ENCODE assay signal across 24 cellular contexts in genomic region chr17:69287168-69287567, GRCh38. TPM values are rescaled to one million over a fixed set of nuclear protein-coding genes. Genes with fewer than 3 reads are reported as not detected.
A peak's percentile ranks its signal among the peaks of the same experiment; 100 is the strongest.
DNase-seq lines count a peak whose midpoint lies in the region; ATAC-seq and TF ChIP-seq lines count a peak whose summit lies in the region.
"Had no signal": no experiment of that assay in that cellular context is flagged by ENCODE, and none has a peak within 500 bp of the region (broad histone marks: within the 10 kb centered on the region; RNA-seq: fewer than 3 reads in every experiment).

No MANE protein-coding gene starts in this region.

- H3K4me1 ChIP-seq in foreskin keratinocyte, result peaks cover 20% of the 10 kb centered on the region
- H3K4me1 ChIP-seq: SJCRH30 had no signal

- DNase-seq in EH (ENCODE audit: low read depth) (peak; percentile 31), LHCN-M2 (ENCODE audit: low read depth) (peak; percentile 24), amniotic epithelial cell (ENCODE audit: low read depth) (peak; percentile 59), foreskin keratinocyte (peak; percentile 50 to 74), GM10266 (ENCODE audit: extremely low spot score) (no peak), NCI-H345 treated with DMSO at 0.1 percent for 48 hours (lab: John Stamatoyannopoulos, UW; ENCODE audit: unreplicated experiment) (no peak)
- DNase-seq: activated B cell treated with CpG ODN at 0.5 μM for 24 hours; activated CD8-positive, alpha-beta T cell treated with anti-CD3 and anti-CD28 coated beads for 36 hours; activated T-cell treated with anti-CD3 and anti-CD28 coated beads, Interleukin-2, amount 50 U/mL, for 1 hour; amniotic stem cell; central memory CD4-positive, alpha-beta T cell; dorsolateral prefrontal cortex; GDM1; mesendoderm; naive B cell; NCI-H1105 treated with DMSO at 0.1 percent for 48 hours; NCI-H2107; NCI-H69; right cardiac atrium; SJCRH30 had no signal

- no peak for TF ChIP-seq CTCF in foreskin keratinocyte (conservative IDR thresholded peaks at IDR 0.05)
- no peak for TF ChIP-seq CTCF in GM10266 (IDR thresholded peaks at IDR 0.05; ENCODE audit: control insufficient read depth, insufficient read depth, low read depth, missing control alignments)

- peak overlapping the region; percentile 1 for H3K27ac ChIP-seq in foreskin keratinocyte
- H3K27ac ChIP-seq: C4-2B, dorsolateral prefrontal cortex, SJCRH30 had no signal

- ATAC-seq in foreskin keratinocyte (peak; percentile 94), GM18511 (IDR thresholded peaks at IDR 0.05; ENCODE audit: unreplicated experiment) (no peak), GM21423 (IDR thresholded peaks at IDR 0.05; ENCODE audit: unreplicated experiment) (no peak)
- ATAC-seq: activated CD8-positive, alpha-beta T cell treated with anti-CD3 and anti-CD28 coated beads for 36 hours; right cardiac atrium had no signal

- no peaks in the 10 kb centered on the region for H3K27me3 ChIP-seq in foreskin keratinocyte
- H3K27me3 ChIP-seq: dorsolateral prefrontal cortex, SJCRH30 had no signal

RNA-seq across cellular contexts. Expression of gene ABCA5, which starts 39.8 kb away (rescaled TPM):
- total RNA-seq in LHCN-M2 (2014; rRNA removed) (0.75 and 2.0 TPM in 2 replicates), foreskin keratinocyte (7.4 and 8.1 TPM in 2 replicates)
- 0.11 TPM for polyA plus RNA-seq in LHCN-M2 (2012)
- polyA plus RNA-seq in foreskin keratinocyte, result 1.9 and 2.0 TPM in 2 replicates
- total RNA-seq: SJCRH30 had no signal

RNA-seq across cellular contexts. Expression of gene ABCA10, which starts 58.5 kb away (rescaled TPM):
- total RNA-seq in LHCN-M2 (2014; rRNA removed) (not detected in 2 replicates), foreskin keratinocyte (0.11 and 0.41 TPM in 2 replicates)
- not detected for polyA plus RNA-seq in LHCN-M2 (2012)
- polyA plus RNA-seq in foreskin keratinocyte, result 0.04 and 0.12 TPM in 2 replicates
- total RNA-seq: H1, SJCRH30 had no signal
- polyA plus RNA-seq: H1 had no signal

Comparison
In these comparisons a context has a peak if more than half of its experiments do, and no peak if none do; other contexts are left out.
1. DNase-seq: peak in EH (single experiment), LHCN-M2 (single experiment), amniotic epithelial cell (single experiment) and foreskin keratinocyte (2 of 2); none in GM10266 (single experiment) and NCI-H345 treated with DMSO at 0.1 percent for 48 hours (single experiment).